Comparison of ENCODE assay signal across 16 cellular contexts in genomic region chr15:77239892-77240608, GRCh38.
"Had no signal": no experiment of that assay in that cellular context is flagged by ENCODE, and none has a peak within 500 bp of the region (broad histone marks: within the 10 kb centered on the region; RNA-seq: fewer than 3 reads in every experiment).

No MANE protein-coding gene starts in this region.

- H3K4me3 ChIP-seq: adrenal gland, cardiac muscle cell, skin epidermis, tibial artery had no signal

- H3K36me3 ChIP-seq: adrenal gland, cardiac muscle cell had no signal

- DNase-seq: activated CD4-positive, alpha-beta T cell treated with anti-CD3 and anti-CD28 coated beads for 4 hours; activated CD8-positive, alpha-beta T cell treated with anti-CD3 and anti-CD28 coated beads for 36 hours; activated effector memory CD4-positive, alpha-beta T cell treated with Interleukin-2 at 50 U/mL for 16 hours; activated naive CD4-positive, alpha-beta T cell treated with anti-CD3 and anti-CD28 coated beads, Interleukin-2, amount 50 U/mL, for 16 hours; activated T-cell treated with anti-CD3 and anti-CD28 coated beads, Interleukin-2, amount 50 U/mL, for 4 hours; adrenal gland; foreskin keratinocyte; glutamatergic neuron; occipital lobe; right cardiac atrium; stimulated activated CD4-positive, alpha-beta T cell treated with anti-CD3 and anti-CD28 coated beads, Interleukin-15, amount 100 ng/mL, for 24 hours; stimulated activated CD4-positive, alpha-beta T cell treated with anti-CD3 and anti-CD28 coated beads, Interleukin-4, amount 100 ng/mL, for 24 hours; stimulated activated naive CD4-positive, alpha-beta T cell; tibial artery had no signal

- H3K27me3 ChIP-seq: adrenal gland, cardiac muscle cell, foreskin keratinocyte, tibial artery had no signal

- H3K27ac ChIP-seq: adrenal gland, cardiac muscle cell, foreskin keratinocyte, skin epidermis, tibial artery had no signal

- H3K4me1 ChIP-seq: adrenal gland, foreskin keratinocyte, tibial artery had no signal

- H3K9me3 ChIP-seq: tibial artery had no signal
